ENCODE assay signal across 1 cellular context in genomic region chr11:65506770-65507485, GRCh38.
TF ChIP-seq lines count a peak whose summit lies in the region.

No MANE protein-coding gene starts in this region.

TF ChIP-seq in GM12878, 131 proteins besides CTCF, POLR2A, EP300 and RAD21 (continued from another document and continues in another):
- TF ChIP-seq TAF1 (IDR thresholded peaks at IDR 0.05; ENCODE audit: borderline replicate concordance, low read depth, low read length) = peak; percentile 68
- TF ChIP-seq DPF2 (IDR thresholded peaks at IDR 0.05) = no peak
- peak; percentile 83 for TF ChIP-seq TARDBP (IDR thresholded peaks at IDR 0.05; ENCODE audit: borderline replicate concordance)
- peak; percentile 91; the same call in 1 of the 2 replicates for TF ChIP-seq ZBTB4 (CRISPR knock-in tag; IDR thresholded peaks at IDR 0.05)
- peak; percentile 97 for TF ChIP-seq ATF2 (IDR thresholded peaks at IDR 0.05; ENCODE audit: low read length)
- peak; percentile 96 for TF ChIP-seq MLLT1 (IDR thresholded peaks at IDR 0.05)
- TF ChIP-seq RB1 (IDR thresholded peaks at IDR 0.05; ENCODE audit: borderline replicate concordance) = no peak
- peak; percentile 47; the same call in 1 of the 2 replicates for TF ChIP-seq REST (IDR thresholded peaks at IDR 0.05; ENCODE audit: low read depth, low read length)
- TF ChIP-seq POU2F2 (IDR thresholded peaks at IDR 0.05; ENCODE audit: borderline replicate concordance, low read depth, low read length) = peak; percentile 97
- no peak for TF ChIP-seq ELK1 (IDR thresholded peaks at IDR 0.05; ENCODE audit: low read depth, low read length)
- TF ChIP-seq ZBTB40 (IDR thresholded peaks at IDR 0.05; ENCODE audit: borderline replicate concordance) = no peak
- no peak for TF ChIP-seq NFXL1 (IDR thresholded peaks at IDR 0.05; ENCODE audit: borderline replicate concordance)
- no peak for TF ChIP-seq HDAC2 (IDR thresholded peaks at IDR 0.05)
- TF ChIP-seq SKIL (IDR thresholded peaks at IDR 0.05; ENCODE audit: low read depth, poor library complexity, severe bottlenecking) = peak; percentile 21
- TF ChIP-seq HDGF (IDR thresholded peaks at IDR 0.05) = no peak
- peak; percentile 90 for TF ChIP-seq BMI1 (IDR thresholded peaks at IDR 0.05; ENCODE audit: borderline replicate concordance)
- no peak for TF ChIP-seq JUNB (IDR thresholded peaks at IDR 0.05)
- peak; percentile 76 for TF ChIP-seq RELB (IDR thresholded peaks at IDR 0.05; ENCODE audit: low read depth)
- peak; percentile 42 for TF ChIP-seq GATAD2B (conservative IDR thresholded peaks at IDR 0.05; ENCODE audit: low read depth)
- peak; percentile 36; the same call in 1 of the 2 replicates for TF ChIP-seq MTA2 (IDR thresholded peaks at IDR 0.05; ENCODE audit: low read depth)
- TF ChIP-seq IRF3 (IDR thresholded peaks at IDR 0.05) = no peak
- TF ChIP-seq YY1 (IDR thresholded peaks at IDR 0.05; ENCODE audit: low read depth, low read length) = peak; percentile 72
- TF ChIP-seq E2F8 (IDR thresholded peaks at IDR 0.05; ENCODE audit: low read depth, partially characterized antibody) = peak; percentile 90
- TF ChIP-seq NFYA (IDR thresholded peaks at IDR 0.05; ENCODE audit: borderline replicate concordance, low read depth, low read length) = no peak
- no peak; the same call in 1 of the 2 replicates for TF ChIP-seq RUNX3 (IDR thresholded peaks at IDR 0.05; ENCODE audit: low read length)
- TF ChIP-seq HCFC1 (IDR thresholded peaks at IDR 0.05; ENCODE audit: low read length) = no peak
- peak; percentile 91 for TF ChIP-seq HDAC6 (IDR thresholded peaks at IDR 0.05; ENCODE audit: unreplicated experiment)
- TF ChIP-seq SMAD5 (IDR thresholded peaks at IDR 0.05; ENCODE audit: low read depth) = peak; percentile 97
